In the genomic region with DNA sequence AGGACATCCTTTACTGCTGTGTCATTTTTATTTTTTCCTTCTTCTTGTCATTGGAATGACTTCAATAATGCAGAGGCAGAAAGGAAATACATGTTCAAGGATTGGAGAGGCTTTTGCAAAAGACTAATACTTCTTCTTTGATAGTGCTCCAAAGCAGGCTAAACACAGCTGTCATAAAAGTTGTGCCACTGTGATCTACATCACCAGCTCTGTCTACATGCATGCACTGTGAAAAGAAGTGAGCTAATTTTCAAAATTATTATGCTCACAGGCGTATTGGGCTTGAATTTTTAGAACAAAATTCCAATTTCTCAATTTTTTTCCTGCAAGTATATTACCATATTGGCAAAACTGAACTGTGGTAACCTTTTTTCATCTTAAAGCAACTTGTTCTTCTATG, we compare ENCODE assay signal across 33 cellular contexts.
"Had no signal": no experiment of that assay in that cellular context is flagged by ENCODE, and none has a peak within 500 bp of the region (broad histone marks: within the 10 kb centered on the region; RNA-seq: fewer than 3 reads in every experiment).

No MANE protein-coding gene starts in this region.

- FAIRE-seq: astrocyte had no signal

- H3K4me1 ChIP-seq: adrenal gland, body of pancreas, breast epithelium had no signal

- DNase-seq: activated B cell treated with CpG ODN at 0.5 μM for 24 hours; activated CD4-positive, alpha-beta memory T cell treated with anti-CD3 and anti-CD28 coated beads for 36 hours; activated CD4-positive, alpha-beta T cell treated with anti-CD3 and anti-CD28 coated beads for 4 hours; activated CD4-positive, alpha-beta T cell treated with anti-CD3 and anti-CD28 coated beads, Interleukin-2, amount 10 ng/mL, durations not matched to agents 24 days and 14 days; activated CD4-positive, alpha-beta T cell treated with anti-CD3 and anti-CD28 coated beads, Interleukin-2, amount 50 U/mL, for 1 hour; activated CD4-positive, alpha-beta T cell treated with anti-CD3 and anti-CD28 coated beads, Interleukin-2, amount 50 U/mL, for 4 hours; activated CD4-positive, CD25-positive, alpha-beta regulatory T cell treated with anti-CD3 and anti-CD28 coated beads, Interleukin-2, amount 50 U/mL, for 72 hours; activated CD8-positive, alpha-beta memory T cell treated with anti-CD3 and anti-CD28 coated beads, Interleukin-2, amount 50 U/mL, for 4 hours; activated CD8-positive, alpha-beta T cell treated with anti-CD3 and anti-CD28 coated beads for 36 hours; activated effector memory CD4-positive, alpha-beta T cell treated with anti-CD3 and anti-CD28 coated beads, Interleukin-2, amount 50 U/mL, for 16 hours; activated gamma-delta T cell treated with Interleukin-2 at 50 U/mL for 16 hours; activated naive CD4-positive, alpha-beta T cell; activated naive CD4-positive, alpha-beta T cell treated with anti-CD3 and anti-CD28 coated beads for 36 hours; activated naive CD4-positive, alpha-beta T cell treated with anti-CD3 and anti-CD28 coated beads, Interleukin-2, amount 50 U/mL, for 16 hours; activated naive CD8-positive, alpha-beta T cell treated with anti-CD3 and anti-CD28 coated beads for 36 hours; activated T-cell treated with anti-CD3 and anti-CD28 coated beads for 4 hours; activated T-cell treated with anti-CD3 and anti-CD28 coated beads, Interleukin-2, amount 50 U/mL, for 1 hour; activated T-cell treated with anti-CD3 and anti-CD28 coated beads, Interleukin-2, amount 50 U/mL, for 4 hours; activated T-cell treated with anti-CD3 and anti-CD28 coated beads, Interleukin-2, amount 50 U/mL, for 72 hours; adrenal gland; amniotic stem cell; aorta; body of pancreas; brain microvascular endothelial cell; central memory CD4-positive, alpha-beta T cell; T-helper 1 cell; T-helper 2 cell; T-helper 9 cell had no signal

- H3K9me3 ChIP-seq: adrenal gland, body of pancreas, breast epithelium had no signal

- ATAC-seq: activated CD8-positive, alpha-beta T cell treated with anti-CD3 and anti-CD28 coated beads for 36 hours; activated naive CD4-positive, alpha-beta T cell treated with anti-CD3 and anti-CD28 coated beads, Interleukin-2, amount 50 U/mL, for 72 hours; activated T-cell treated with anti-CD3 and anti-CD28 coated beads, Interleukin-2, amount 50 U/mL, for 4 hours; activated T-cell treated with anti-CD3 and anti-CD28 coated beads, Interleukin-2, amount 50 U/mL, for 72 hours; activated T-helper 17 cell treated with anti-CD3 and anti-CD28 coated beads, Interleukin-2, amount 50 U/mL, for 72 hours; body of pancreas had no signal

- H3K36me3 ChIP-seq: adrenal gland, breast epithelium had no signal

- H3K27ac ChIP-seq: adrenal gland, body of pancreas, brain microvascular endothelial cell, breast epithelium, VCaP had no signal

- H3K4me3 ChIP-seq: adrenal gland, body of pancreas, breast epithelium had no signal

- H3K27me3 ChIP-seq: adrenal gland, brain microvascular endothelial cell, breast epithelium had no signal
